In the genomic region with DNA sequence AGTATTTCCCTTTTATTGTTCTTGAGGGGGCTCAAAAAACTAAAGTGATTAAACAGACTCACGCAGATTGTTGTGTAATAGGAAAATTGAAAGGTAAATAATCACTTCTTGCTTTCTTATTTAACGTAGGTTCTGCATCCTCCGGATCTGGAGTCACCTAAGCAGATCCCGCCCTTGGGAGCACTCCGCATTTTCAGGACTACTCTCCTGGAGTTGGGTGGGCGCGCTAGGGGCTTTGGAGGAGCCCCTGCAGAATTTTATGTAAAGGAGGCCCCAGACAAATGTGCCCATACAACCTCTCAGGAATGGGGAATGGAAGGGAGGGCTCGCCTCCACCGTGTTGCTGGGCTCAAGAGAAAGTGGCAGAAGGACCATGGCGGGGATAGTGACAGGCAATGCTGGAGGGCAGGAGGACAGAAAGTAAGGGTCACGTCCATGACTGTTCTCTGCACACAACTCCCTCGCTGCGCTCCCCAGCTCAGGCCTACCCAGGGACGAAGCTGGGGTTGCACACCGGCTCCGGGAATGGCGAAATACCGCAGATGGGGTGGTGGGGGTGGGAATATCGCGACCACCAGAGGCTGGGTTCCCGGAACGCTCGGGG, we compare ENCODE assay signal across 10 cellular contexts. TPM values are rescaled to one million over a fixed set of nuclear protein-coding genes. Genes with fewer than 3 reads are reported as not detected.
DNase-seq lines count a peak whose midpoint lies in the region; ATAC-seq and TF ChIP-seq lines count a peak whose summit lies in the region.
"Had no signal": no experiment of that assay in that cellular context is flagged by ENCODE, and none has a peak within 500 bp of the region (broad histone marks: within the 10 kb centered on the region; RNA-seq: fewer than 3 reads in every experiment).

No MANE protein-coding gene starts in this region.

- ATAC-seq in gastroesophageal sphincter = no peak
- no peak for ATAC-seq in HG03378 (IDR thresholded peaks at IDR 0.05; ENCODE audit: unreplicated experiment)

- WGBS in gastroesophageal sphincter (ENCODE audit: low coverage in 1 of 2), 2 donors = 76 to 83% methylated on average over 2 to 10 of the region's 23 CpGs

- peaks cover 6% of the 10 kb centered on the region for H3K27me3 Mint-ChIP-seq in activated T-helper 1 cell treated with anti-CD3 and anti-CD28 coated beads, Interleukin-12 subunit alpha, Interleukin-12 subunit beta, Interleukin-2, Interleukin-4 antibody, amounts not matched to agents 30 ng/mL and 10 ng/mL and 1 ng/mL, durations not matched to agents 14 hours and 24 hours and 36 hours (ENCODE audit: insufficient read depth)
- H3K27me3 Mint-ChIP-seq in neural crest cell (ENCODE audit: low read depth) (peaks cover 75% of the 10 kb centered on the region), progenitor cell of endocrine pancreas (peaks cover 87% of the 10 kb centered on the region)

- no peaks in the 10 kb centered on the region for H3K36me3 Mint-ChIP-seq in activated T-helper 1 cell treated with anti-CD3 and anti-CD28 coated beads, Interleukin-12 subunit alpha, Interleukin-12 subunit beta, Interleukin-2, Interleukin-4 antibody, amounts not matched to agents 30 ng/mL and 10 ng/mL and 1 ng/mL, durations not matched to agents 14 hours and 24 hours and 36 hours (ENCODE audit: low read depth)
- H3K36me3 Mint-ChIP-seq in neural crest cell (ENCODE audit: low read depth) = no peaks in the 10 kb centered on the region
- H3K36me3 Mint-ChIP-seq in progenitor cell of endocrine pancreas (ENCODE audit: insufficient read depth) = no peaks in the 10 kb centered on the region

- H3K4me3 ChIP-seq in AG10803 (ENCODE audit: low read length) (peak overlapping the region; percentile 49), gastroesophageal sphincter (peak overlapping the region; percentile 11 to 49)

- H3K27me3 ChIP-seq in gastroesophageal sphincter = no peaks in the 10 kb centered on the region
- H3K27me3 ChIP-seq: foreskin keratinocyte had no signal

- H3K9me3 Mint-ChIP-seq in activated T-helper 1 cell treated with anti-CD3 and anti-CD28 coated beads, Interleukin-12 subunit alpha, Interleukin-12 subunit beta, Interleukin-2, Interleukin-4 antibody, amounts not matched to agents 30 ng/mL and 10 ng/mL and 1 ng/mL, durations not matched to agents 14 hours and 24 hours and 36 hours = no peaks in the 10 kb centered on the region
- no peaks in the 10 kb centered on the region for H3K9me3 Mint-ChIP-seq in neural crest cell
- no peaks in the 10 kb centered on the region for H3K9me3 Mint-ChIP-seq in progenitor cell of endocrine pancreas (ENCODE audit: low read depth)

- no peaks in the 10 kb centered on the region for H3K9me3 ChIP-seq in gastroesophageal sphincter

- H3K4me1 Mint-ChIP-seq in activated T-helper 1 cell treated with anti-CD3 and anti-CD28 coated beads, Interleukin-12 subunit alpha, Interleukin-12 subunit beta, Interleukin-2, Interleukin-4 antibody, amounts not matched to agents 30 ng/mL and 10 ng/mL and 1 ng/mL, durations not matched to agents 14 hours and 24 hours and 36 hours (ENCODE audit: low read depth) = peaks cover 43% of the 10 kb centered on the region
- peaks cover 13% of the 10 kb centered on the region for H3K4me1 Mint-ChIP-seq in neural crest cell
- peaks cover 5% of the 10 kb centered on the region for H3K4me1 Mint-ChIP-seq in progenitor cell of endocrine pancreas (ENCODE audit: low read depth)

- H3K4me1 ChIP-seq in gastroesophageal sphincter = peaks cover 0 to 23% (median 10%) of the 10 kb centered on the region in 3 donors

- H3K27ac ChIP-seq in gastroesophageal sphincter = peak overlapping the region in 3 of 4 donors; percentile 66 to 67 (median 66)
- H3K27ac ChIP-seq: foreskin keratinocyte had no signal

- peak overlapping the region; percentile 82 for H3K4me3 Mint-ChIP-seq in activated T-helper 1 cell treated with anti-CD3 and anti-CD28 coated beads, Interleukin-12 subunit alpha, Interleukin-12 subunit beta, Interleukin-2, Interleukin-4 antibody, amounts not matched to agents 30 ng/mL and 10 ng/mL and 1 ng/mL, durations not matched to agents 14 hours and 24 hours and 36 hours
- H3K4me3 Mint-ChIP-seq in neural crest cell (peak overlapping the region; percentile 41), progenitor cell of endocrine pancreas (ENCODE audit: low read depth) (no peak overlapping the region)

- intact Hi-C loops in activated T-helper 1 cell treated with anti-CD3 and anti-CD28 coated beads, Interleukin-12 subunit alpha, Interleukin-12 subunit beta, Interleukin-2, Interleukin-4 antibody, amounts not matched to agents 30 ng/mL and 10 ng/mL and 1 ng/mL, durations not matched to agents 14 hours and 24 hours and 36 hours (cut with micrococcal nuclease) = loop anchor here (1.0 to 10.0 kb wide), 3 partner anchors 7 to 428 kb away; a partner anchor contains a TSS

- DNase-seq in AG10803 (ENCODE audit: low read depth) (no peak), neural crest cell (ENCODE audit: low read depth, low spot score) (no peak), putamen (ENCODE audit: low spot score) (no peak), GM19240 (ENCODE audit: insufficient read length, low spot score) (no peak), progenitor cell of endocrine pancreas (ENCODE audit: low spot score, unreplicated experiment) (no peak)
- DNase-seq in activated T-helper 1 cell treated with anti-CD3 and anti-CD28 coated beads, Interleukin-12 subunit alpha, Interleukin-12 subunit beta, Interleukin-2, Interleukin-4 antibody, amounts not matched to agents 30 ng/mL and 10 ng/mL and 1 ng/mL, durations not matched to agents 14 hours and 24 hours and 36 hours (ENCODE audit: low spot score) = no peak
- DNase-seq: NCI-H1048 had no signal

- H3K27ac Mint-ChIP-seq in activated T-helper 1 cell treated with anti-CD3 and anti-CD28 coated beads, Interleukin-12 subunit alpha, Interleukin-12 subunit beta, Interleukin-2, Interleukin-4 antibody, amounts not matched to agents 30 ng/mL and 10 ng/mL and 1 ng/mL, durations not matched to agents 14 hours and 24 hours and 36 hours = no peak overlapping the region
- no peak overlapping the region for H3K27ac Mint-ChIP-seq in neural crest cell (ENCODE audit: unreplicated experiment)
- no peak overlapping the region for H3K27ac Mint-ChIP-seq in progenitor cell of endocrine pancreas

- no peaks in the 10 kb centered on the region for H3K36me3 ChIP-seq in gastroesophageal sphincter

- no peak for TF ChIP-seq CTCF in AG10803 (conservative IDR thresholded peaks at IDR 0.05; ENCODE audit: low read length)
- no peak for TF ChIP-seq CTCF in gastroesophageal sphincter (IDR thresholded peaks at IDR 0.05)
- no peak for TF ChIP-seq CTCF in neural crest cell (conservative IDR thresholded peaks at IDR 0.05)
- TF ChIP-seq CTCF in progenitor cell of endocrine pancreas (IDR thresholded peaks at IDR 0.05; ENCODE audit: unreplicated experiment) = no peak

- no peak for TF ChIP-seq POLR2A in gastroesophageal sphincter (IDR thresholded peaks at IDR 0.05)

- TF ChIP-seq EP300 in gastroesophageal sphincter (IDR thresholded peaks at IDR 0.05) = no peak

RNA-seq across cellular contexts. Expression of a gene that starts 8.3 kb away (rescaled TPM):
- total RNA-seq in activated T-helper 1 cell treated with anti-CD3 and anti-CD28 coated beads, Interleukin-12 subunit alpha, Interleukin-12 subunit beta, Interleukin-2, Interleukin-4 antibody, amounts not matched to agents 30 ng/mL and 10 ng/mL and 1 ng/mL, durations not matched to agents 14 hours and 24 hours and 36 hours = 348 and 365 TPM in 2 replicates
- 100 to 1,000 TPM in 2 of 4 donors, 10 to 100 TPM in 2; 27.2 to 216 (median 119) TPM for total RNA-seq in gastroesophageal sphincter
- total RNA-seq in neural crest cell = 11.6 and 13.8 TPM in 2 replicates
- 11.5 TPM in 2 replicates for total RNA-seq in progenitor cell of endocrine pancreas

RNA-seq across cellular contexts. Expression of a gene that starts 8.9 kb away (rescaled TPM):
- total RNA-seq in activated T-helper 1 cell treated with anti-CD3 and anti-CD28 coated beads, Interleukin-12 subunit alpha, Interleukin-12 subunit beta, Interleukin-2, Interleukin-4 antibody, amounts not matched to agents 30 ng/mL and 10 ng/mL and 1 ng/mL, durations not matched to agents 14 hours and 24 hours and 36 hours = 135 TPM in 2 replicates
- 100 to 1,000 TPM; 101 to 194 (median 144) TPM for total RNA-seq in gastroesophageal sphincter
- total RNA-seq in neural crest cell = 0.49 and 0.59 TPM in 2 replicates
- total RNA-seq in progenitor cell of endocrine pancreas = 4.0 and 5.2 TPM in 2 replicates

RNA-seq across cellular contexts. Expression of a gene that starts 15.7 kb away (rescaled TPM):
- not detected in 2 replicates for total RNA-seq in activated T-helper 1 cell treated with anti-CD3 and anti-CD28 coated beads, Interleukin-12 subunit alpha, Interleukin-12 subunit beta, Interleukin-2, Interleukin-4 antibody, amounts not matched to agents 30 ng/mL and 10 ng/mL and 1 ng/mL, durations not matched to agents 14 hours and 24 hours and 36 hours
- total RNA-seq in gastroesophageal sphincter (10 to 100 TPM in 2 of 4 donors, 1 to 10 TPM in 2; 2.6 to 36.9 (median 6.9) TPM), neural crest cell (not detected in 2 replicates), progenitor cell of endocrine pancreas (not detected in 2 replicates)
- total RNA-seq: foreskin keratinocyte had no signal

RNA-seq across cellular contexts. Expression of a gene that starts 21.8 kb away (rescaled TPM):
- 0.60 and 4.1 TPM in 2 replicates for total RNA-seq in activated T-helper 1 cell treated with anti-CD3 and anti-CD28 coated beads, Interleukin-12 subunit alpha, Interleukin-12 subunit beta, Interleukin-2, Interleukin-4 antibody, amounts not matched to agents 30 ng/mL and 10 ng/mL and 1 ng/mL, durations not matched to agents 14 hours and 24 hours and 36 hours
- total RNA-seq in gastroesophageal sphincter = 100 to 1,000 TPM in 1 of 4 donors, 10 to 100 TPM in 1, 1 to 10 TPM in 1, not detected in 1; 9.9 to 171 (median 25.5) TPM
- total RNA-seq in neural crest cell = not detected in 2 replicates
- total RNA-seq in progenitor cell of endocrine pancreas = not detected in 2 replicates
- total RNA-seq: foreskin keratinocyte had no signal

RNA-seq across cellular contexts. Expression of a gene that starts 27.4 kb away (rescaled TPM):
- 1.9 and 2.7 TPM in 2 replicates for total RNA-seq in activated T-helper 1 cell treated with anti-CD3 and anti-CD28 coated beads, Interleukin-12 subunit alpha, Interleukin-12 subunit beta, Interleukin-2, Interleukin-4 antibody, amounts not matched to agents 30 ng/mL and 10 ng/mL and 1 ng/mL, durations not matched to agents 14 hours and 24 hours and 36 hours
- total RNA-seq in gastroesophageal sphincter (1 to 10 TPM in 2 of 4 donors, not detected in 2; 2.0 to 3.6 TPM), neural crest cell (not detected in 2 replicates), progenitor cell of endocrine pancreas (not detected in 2 replicates)
- total RNA-seq: foreskin keratinocyte had no signal

Comparison
In these comparisons a context has a peak if more than half of its experiments do, and no peak if none do; other contexts are left out.
1. RNA of a gene that starts 8.9 kb away (total RNA-seq): 101 to 194 TPM in gastroesophageal sphincter and 135 TPM in activated T-helper 1 cell treated with anti-CD3 and anti-CD28 coated beads, Interleukin-12 subunit alpha, Interleukin-12 subunit beta, Interleukin-2, Interleukin-4 antibody, amounts not matched to agents 30 ng/mL and 10 ng/mL and 1 ng/mL, durations not matched to agents 14 hours and 24 hours and 36 hours; 4.0 to 5.2 TPM in progenitor cell of endocrine pancreas and 0.49 to 0.59 TPM in neural crest cell; every median in the first group is over 10 times any median in the second.